In genomic region chr9:122102156-122102555, GRCh38 we compare ENCODE assay signal across 37 cellular contexts. TPM values are rescaled to one million over a fixed set of nuclear protein-coding genes. Genes with fewer than 3 reads are reported as not detected.
"Had no signal": no experiment of that assay in that cellular context is flagged by ENCODE, and none has a peak within 500 bp of the region (broad histone marks: within the 10 kb centered on the region; RNA-seq: fewer than 3 reads in every experiment).

No MANE protein-coding gene starts in this region.

- H3K27ac Mint-ChIP-seq: activated B cell treated with CpG ODN at 0.5 μM for 24 hours; activated CD4-positive, alpha-beta memory T cell treated with anti-CD3 and anti-CD28 coated beads for 36 hours; activated CD4-positive, alpha-beta T cell treated with anti-CD3 and anti-CD28 coated beads, Interleukin-2, amount 10 ng/mL, durations not matched to agents 24 days and 14 days; activated CD8-positive, alpha-beta memory T cell treated with anti-CD3 and anti-CD28 coated beads, Interleukin-2, amount 10 ng/mL, durations not matched to agents 7 days and 5 days; activated CD8-positive, alpha-beta T cell treated with anti-CD3 and anti-CD28 coated beads for 36 hours; activated naive CD4-positive, alpha-beta T cell treated with anti-CD3 and anti-CD28 coated beads for 36 hours; activated naive CD8-positive, alpha-beta T cell; activated naive CD8-positive, alpha-beta T cell treated with anti-CD3 and anti-CD28 coated beads, Interleukin-2, amount 10 ng/mL, durations not matched to agents 7 days and 5 days; activated naive CD8-positive, alpha-beta T cell treated with anti-CD3 and anti-CD28 coated beads, Interleukin-2, amount 50 U/mL, for 24 hours; activated T-cell treated with anti-CD3 and anti-CD28 coated beads, Interleukin-2, amount 50 U/mL, for 72 hours; activated T-helper 1 cell treated with anti-CD3 and anti-CD28 coated beads, Interleukin-12 subunit alpha, Interleukin-12 subunit beta, Interleukin-2, Interleukin-4 antibody, amounts not matched to agents 30 ng/mL and 10 ng/mL and 1 ng/mL, durations not matched to agents 14 hours and 24 hours and 36 hours; activated T-helper 17 cell treated with anti-CD3 and anti-CD28 coated beads, Interleukin-2, amount 50 U/mL, for 72 hours; brain; T-helper 1 cell treated with Interleukin-12 subunit alpha and Interleukin-12 subunit beta and Interleukin-4 antibody, amounts not matched to agents 30 μg/mL and 1 μg/mL, for 36 hours; T-helper 2 cell treated with Interferon-gamma antibody and Interleukin-4, amounts not matched to agents 5 μg/mL and 100 μg/mL, for 36 hours had no signal

- H3K4me3 Mint-ChIP-seq: activated B cell treated with CpG ODN at 0.5 μM for 24 hours; activated CD4-positive, alpha-beta memory T cell treated with anti-CD3 and anti-CD28 coated beads for 36 hours; activated CD4-positive, alpha-beta T cell treated with anti-CD3 and anti-CD28 coated beads, Interleukin-2, amount 10 ng/mL, durations not matched to agents 24 days and 14 days; activated CD8-positive, alpha-beta memory T cell treated with anti-CD3 and anti-CD28 coated beads, Interleukin-2, amount 10 ng/mL, durations not matched to agents 7 days and 5 days; activated CD8-positive, alpha-beta T cell treated with anti-CD3 and anti-CD28 coated beads for 36 hours; activated naive CD4-positive, alpha-beta T cell treated with anti-CD3 and anti-CD28 coated beads for 36 hours; activated naive CD8-positive, alpha-beta T cell; activated naive CD8-positive, alpha-beta T cell treated with anti-CD3 and anti-CD28 coated beads, Interleukin-2, amount 10 ng/mL, durations not matched to agents 7 days and 5 days; activated naive CD8-positive, alpha-beta T cell treated with anti-CD3 and anti-CD28 coated beads, Interleukin-2, amount 50 U/mL, for 24 hours; activated T-cell treated with anti-CD3 and anti-CD28 coated beads, Interleukin-2, amount 50 U/mL, for 4 hours; activated T-cell treated with anti-CD3 and anti-CD28 coated beads, Interleukin-2, amount 50 U/mL, for 72 hours; activated T-helper 1 cell treated with anti-CD3 and anti-CD28 coated beads, Interleukin-12 subunit alpha, Interleukin-12 subunit beta, Interleukin-2, Interleukin-4 antibody, amounts not matched to agents 30 ng/mL and 10 ng/mL and 1 ng/mL, durations not matched to agents 14 hours and 24 hours and 36 hours; activated T-helper 17 cell treated with anti-CD3 and anti-CD28 coated beads, Interleukin-2, amount 50 U/mL, for 72 hours; brain; T-helper 1 cell treated with Interleukin-12 subunit alpha and Interleukin-12 subunit beta and Interleukin-4 antibody, amounts not matched to agents 30 μg/mL and 1 μg/mL, for 36 hours; T-helper 2 cell treated with Interferon-gamma antibody and Interleukin-4, amounts not matched to agents 5 μg/mL and 100 μg/mL, for 36 hours had no signal

- H3K27me3 ChIP-seq: ascending aorta had no signal

- H3K36me3 ChIP-seq: ascending aorta, cardiac muscle cell had no signal

- H3K27ac ChIP-seq: ascending aorta, cardiac muscle cell, VCaP had no signal

- H3K4me1 Mint-ChIP-seq: activated T-helper 17 cell treated with anti-CD3 and anti-CD28 coated beads, Interleukin-2, amount 50 U/mL, for 72 hours had no signal

- H3K4me3 ChIP-seq: ascending aorta, cardiac muscle cell had no signal

- H3K4me1 ChIP-seq: ascending aorta had no signal

- DNase-seq: activated B cell treated with CpG ODN at 0.5 μM for 24 hours; activated CD4-positive, alpha-beta memory T cell treated with anti-CD3 and anti-CD28 coated beads for 36 hours; activated CD4-positive, alpha-beta T cell treated with anti-CD3 and anti-CD28 coated beads for 4 hours; activated CD4-positive, alpha-beta T cell treated with anti-CD3 and anti-CD28 coated beads, Interleukin-2, amount 10 ng/mL, durations not matched to agents 24 days and 14 days; activated CD4-positive, alpha-beta T cell treated with anti-CD3 and anti-CD28 coated beads, Interleukin-2, amount 50 U/mL, for 1 hour; activated CD4-positive, alpha-beta T cell treated with anti-CD3 and anti-CD28 coated beads, Interleukin-2, amount 50 U/mL, for 4 hours; activated CD4-positive, CD25-positive, alpha-beta regulatory T cell treated with anti-CD3 and anti-CD28 coated beads, Interleukin-2, amount 50 U/mL, for 72 hours; activated CD8-positive, alpha-beta memory T cell treated with anti-CD3 and anti-CD28 coated beads, Interleukin-2, amount 10 ng/mL, durations not matched to agents 7 days and 5 days; activated CD8-positive, alpha-beta T cell treated with anti-CD3 and anti-CD28 coated beads for 36 hours; activated effector memory CD4-positive, alpha-beta T cell treated with anti-CD3 and anti-CD28 coated beads, Interleukin-2, amount 50 U/mL, for 16 hours; activated gamma-delta T cell treated with Interleukin-2 at 50 U/mL for 16 hours; activated naive CD4-positive, alpha-beta T cell; activated naive CD4-positive, alpha-beta T cell treated with anti-CD3 and anti-CD28 coated beads for 36 hours; activated naive CD4-positive, alpha-beta T cell treated with anti-CD3 and anti-CD28 coated beads, Interleukin-2, amount 50 U/mL, for 16 hours; activated naive CD8-positive, alpha-beta T cell treated with anti-CD3 and anti-CD28 coated beads, Interleukin-2, amount 10 ng/mL, durations not matched to agents 7 days and 5 days; activated naive CD8-positive, alpha-beta T cell treated with anti-CD3 and anti-CD28 coated beads, Interleukin-2, amount 50 U/mL, for 24 hours; activated T-cell treated with anti-CD3 and anti-CD28 coated beads for 4 hours; activated T-cell treated with anti-CD3 and anti-CD28 coated beads, Interleukin-2, amount 50 U/mL, for 1 hour; activated T-cell treated with anti-CD3 and anti-CD28 coated beads, Interleukin-2, amount 50 U/mL, for 4 hours; activated T-cell treated with anti-CD3 and anti-CD28 coated beads, Interleukin-2, amount 50 U/mL, for 72 hours; amygdala; anterior cingulate cortex; central memory CD4-positive, alpha-beta T cell; SW 1271; T-helper 1 cell; T-helper 2 cell; T-helper 9 cell had no signal

- H3K9me3 ChIP-seq: ascending aorta had no signal

- ATAC-seq: activated CD8-positive, alpha-beta memory T cell treated with anti-CD3 and anti-CD28 coated beads, Interleukin-2, amount 10 ng/mL, durations not matched to agents 7 days and 5 days; activated CD8-positive, alpha-beta T cell treated with anti-CD3 and anti-CD28 coated beads for 36 hours; activated naive CD8-positive, alpha-beta T cell treated with anti-CD3 and anti-CD28 coated beads, Interleukin-2, amount 50 U/mL, for 24 hours; activated T-cell treated with anti-CD3 and anti-CD28 coated beads, Interleukin-2, amount 50 U/mL, for 4 hours; activated T-cell treated with anti-CD3 and anti-CD28 coated beads, Interleukin-2, amount 50 U/mL, for 72 hours; activated T-helper 17 cell treated with anti-CD3 and anti-CD28 coated beads, Interleukin-2, amount 50 U/mL, for 72 hours had no signal

- H3K27me3 Mint-ChIP-seq: activated CD8-positive, alpha-beta T cell treated with anti-CD3 and anti-CD28 coated beads for 36 hours; activated naive CD8-positive, alpha-beta T cell treated with anti-CD3 and anti-CD28 coated beads, Interleukin-2, amount 10 ng/mL, durations not matched to agents 7 days and 5 days had no signal

RNA-seq across cellular contexts. Expression of gene MORN5, which starts 57.6 kb away (rescaled TPM):
- total RNA-seq: activated B cell treated with CpG ODN at 0.5 μM for 24 hours; activated CD4-positive, alpha-beta memory T cell treated with anti-CD3 and anti-CD28 coated beads for 36 hours; activated CD4-positive, alpha-beta T cell treated with anti-CD3 and anti-CD28 coated beads, Interleukin-2, amount 10 ng/mL, durations not matched to agents 24 days and 14 days; activated CD8-positive, alpha-beta memory T cell treated with anti-CD3 and anti-CD28 coated beads, Interleukin-2, amount 10 ng/mL, durations not matched to agents 7 days and 5 days; activated CD8-positive, alpha-beta T cell treated with anti-CD3 and anti-CD28 coated beads for 36 hours; activated naive CD4-positive, alpha-beta T cell treated with anti-CD3 and anti-CD28 coated beads for 36 hours; activated naive CD8-positive, alpha-beta T cell treated with anti-CD3 and anti-CD28 coated beads, Interleukin-2, amount 10 ng/mL, durations not matched to agents 7 days and 5 days; activated T-cell treated with anti-CD3 and anti-CD28 coated beads, Interleukin-2, amount 50 U/mL, for 4 hours; activated T-cell treated with anti-CD3 and anti-CD28 coated beads, Interleukin-2, amount 50 U/mL, for 72 hours; activated T-helper 1 cell treated with anti-CD3 and anti-CD28 coated beads, Interleukin-12 subunit alpha, Interleukin-12 subunit beta, Interleukin-2, Interleukin-4 antibody, amounts not matched to agents 30 ng/mL and 10 ng/mL and 1 ng/mL, durations not matched to agents 14 hours and 24 hours and 36 hours; activated T-helper 17 cell treated with anti-CD3 and anti-CD28 coated beads, Interleukin-2, amount 50 U/mL, for 72 hours; ascending aorta; bronchial epithelial cell; cardiac muscle cell had no signal
- polyA plus RNA-seq: cardiac muscle cell had no signal
